Comparison of ENCODE assay signal across 8 cellular contexts in genomic region chr2:240436626-240437180, GRCh38. TPM values are rescaled to one million over a fixed set of nuclear protein-coding genes. Genes with fewer than 3 reads are reported as not detected.
DNase-seq lines count a peak whose midpoint lies in the region; ATAC-seq lines count a peak whose summit lies in the region.

No MANE protein-coding gene starts in this region.

- peak overlapping the region; percentile 52 for H3K4me3 Mint-ChIP-seq in activated naive CD8-positive, alpha-beta T cell treated with anti-CD3 and anti-CD28 coated beads, Interleukin-2, amount 10 ng/mL, durations not matched to agents 7 days and 5 days

- no peaks in the 10 kb centered on the region for H3K36me3 Mint-ChIP-seq in activated naive CD8-positive, alpha-beta T cell treated with anti-CD3 and anti-CD28 coated beads, Interleukin-2, amount 10 ng/mL, durations not matched to agents 7 days and 5 days

- peaks cover 5% of the 10 kb centered on the region; the same call in 1 of the 2 replicates for H3K4me1 ChIP-seq in HUES48 (ENCODE audit: control insufficient read depth, insufficient read depth, low read length)
- no peaks in the 10 kb centered on the region for H3K4me1 ChIP-seq in iPS-15b (ENCODE audit: control insufficient read depth, insufficient read depth, low read length)

- H3K27me3 ChIP-seq in HUES48 (ENCODE audit: control insufficient read depth, insufficient read depth, low read length) (peaks cover 31% of the 10 kb centered on the region), iPS-15b (ENCODE audit: control insufficient read depth, insufficient read depth, low read length) (peaks cover 35% of the 10 kb centered on the region)

- POLR2A ChIA-PET in activated naive CD8-positive, alpha-beta T cell treated with anti-CD3 and anti-CD28 coated beads, Interleukin-2, amount 10 ng/mL, durations not matched to agents 7 days and 5 days (lab: Charles Lee), result interaction anchor here (0.9 to 1.2 kb wide), 3 partner anchors 286 to 411 kb away, joined by 3 read pairs; no protein-coding TSS in a partner anchor

- no peaks in the 10 kb centered on the region for H3K36me3 ChIP-seq in HUES48 (ENCODE audit: control insufficient read depth, insufficient read depth, low read length)
- no peaks in the 10 kb centered on the region for H3K36me3 ChIP-seq in iPS-15b (ENCODE audit: control insufficient read depth, insufficient read depth, low read length)

- H3K4me3 ChIP-seq in HUES48 (ENCODE audit: low read depth, low read length) (peak overlapping the region; percentile 72), iPS-15b (ENCODE audit: low read depth, low read length) (peak overlapping the region; percentile 46), skin epidermis (peak overlapping the region; percentile 54 to 87 (median 64))

- no peaks in the 10 kb centered on the region for H3K9me3 Mint-ChIP-seq in activated naive CD8-positive, alpha-beta T cell treated with anti-CD3 and anti-CD28 coated beads, Interleukin-2, amount 10 ng/mL, durations not matched to agents 7 days and 5 days

- no peak for ATAC-seq in activated naive CD8-positive, alpha-beta T cell treated with anti-CD3 and anti-CD28 coated beads, Interleukin-2, amount 10 ng/mL, durations not matched to agents 7 days and 5 days (ENCODE audit: low read depth)

- H3K27ac ChIP-seq in HUES48 (ENCODE audit: low read depth, low read length) (no peak overlapping the region), skin epidermis (peak overlapping the region in 20 of 21 experiments; percentile 46 to 95 (median 86))

- no peaks in the 10 kb centered on the region for H3K9me3 ChIP-seq in HUES48 (ENCODE audit: control insufficient read depth, insufficient read depth, low read length)
- no peaks in the 10 kb centered on the region for H3K9me3 ChIP-seq in iPS-15b (ENCODE audit: control insufficient read depth, insufficient read depth, low read length)

- peaks cover 5% of the 10 kb centered on the region for H3K4me1 Mint-ChIP-seq in activated naive CD8-positive, alpha-beta T cell treated with anti-CD3 and anti-CD28 coated beads, Interleukin-2, amount 10 ng/mL, durations not matched to agents 7 days and 5 days

- H3K9ac ChIP-seq in HUES48 (ENCODE audit: low read depth, low read length), result no peak overlapping the region
- no peak overlapping the region for H3K9ac ChIP-seq in iPS-15b (ENCODE audit: low read depth, low read length)

- no peak overlapping the region for H3K27ac Mint-ChIP-seq in activated naive CD8-positive, alpha-beta T cell treated with anti-CD3 and anti-CD28 coated beads, Interleukin-2, amount 10 ng/mL, durations not matched to agents 7 days and 5 days

- no peak for DNase-seq in activated naive CD8-positive, alpha-beta T cell treated with anti-CD3 and anti-CD28 coated beads, Interleukin-2, amount 10 ng/mL, durations not matched to agents 7 days and 5 days
- DNase-seq in mucosa of gallbladder (ENCODE audit: low spot score), result no peak
- no peak for DNase-seq in activated naive CD4-positive, alpha-beta T cell treated with anti-CD3 and anti-CD28 coated beads, Interleukin-2, amount 50 U/mL, for 16 hours
- DNase-seq in DMS114 treated with DMSO at 0.1 percent for 48 hours (lab: John Stamatoyannopoulos, UW; ENCODE audit: unreplicated experiment), result no peak
- DNase-seq in activated CD4-positive, alpha-beta T cell treated with anti-CD3 and anti-CD28 coated beads, Interleukin-2, amount 50 U/mL, for 4 hours, result no peak

- peaks cover 18% of the 10 kb centered on the region for H3K27me3 Mint-ChIP-seq in activated naive CD8-positive, alpha-beta T cell treated with anti-CD3 and anti-CD28 coated beads, Interleukin-2, amount 10 ng/mL, durations not matched to agents 7 days and 5 days

RNA-seq across cellular contexts. Expression of gene GPC1, which starts 1.2 kb away (rescaled TPM):
- 1 to 10 TPM; 3.4 to 4.7 TPM for total RNA-seq in activated naive CD8-positive, alpha-beta T cell treated with anti-CD3 and anti-CD28 coated beads, Interleukin-2, amount 10 ng/mL, durations not matched to agents 7 days and 5 days
- total RNA-seq in mucosa of gallbladder, result 65.7 TPM

Comparison
In these comparisons a context has a peak if more than half of its experiments do, and no peak if none do; other contexts are left out.
1. RNA of gene GPC1, which starts 1.2 kb away (total RNA-seq): 65.7 TPM in mucosa of gallbladder (single experiment); 3.4 to 4.7 TPM in activated naive CD8-positive, alpha-beta T cell treated with anti-CD3 and anti-CD28 coated beads, Interleukin-2, amount 10 ng/mL, durations not matched to agents 7 days and 5 days; every median in the first group is over 10 times any median in the second.
2. Peak in every context shown above with its lines, with median percentiles within 50 percentile points of each other: H3K4me3 ChIP-seq.